6 cellular contexts compared by ENCODE assay signal in genomic region chr15:33393552-33393951, GRCh38.
"Had no signal": no experiment of that assay in that cellular context is flagged by ENCODE, and none has a peak within 500 bp of the region (broad histone marks: within the 10 kb centered on the region; RNA-seq: fewer than 3 reads in every experiment).

No MANE protein-coding gene starts in this region.

- H3K36me3 Mint-ChIP-seq: IgD-negative memory B cell had no signal

- H3K27ac ChIP-seq: HL-60 had no signal

- H3K4me1 Mint-ChIP-seq: IgD-negative memory B cell had no signal

- H3K4me3 ChIP-seq: K562 had no signal

- H3K27me3 Mint-ChIP-seq: IgD-negative memory B cell had no signal

- H3K27ac Mint-ChIP-seq: IgD-negative memory B cell had no signal

- H3K4me3 Mint-ChIP-seq: IgD-negative memory B cell had no signal

- DNase-seq: IMR-90, KBM-7 had no signal

- ATAC-seq: HepG2, K562 had no signal
